ENCODE assay signal across 8 cellular contexts in genomic region chrX:134807039-134807729, GRCh38. TPM values are rescaled to one million over a fixed set of nuclear protein-coding genes. Genes with fewer than 3 reads are reported as not detected.
DNase-seq lines count a peak whose midpoint lies in the region; ATAC-seq, FAIRE-seq and TF ChIP-seq lines count a peak whose summit lies in the region.

No MANE protein-coding gene starts in this region.

- ATAC-seq in HG02798 (IDR thresholded peaks at IDR 0.05; ENCODE audit: poor library complexity, unreplicated experiment): peak; percentile 92

- H3K9ac ChIP-seq in adipocyte (ENCODE audit: low read length): peak overlapping the region; percentile 74

- no peak for TF ChIP-seq POLR2A in GM12892 (IDR thresholded peaks at IDR 0.05; ENCODE audit: low read depth, low read length)

- peak; percentile 52 for DNase-seq in GM12892 (ENCODE audit: insufficient read length)
- peak; percentile 77 for DNase-seq in NCI-H1417 treated with DMSO at 0.1 percent for 48 hours (lab: John Stamatoyannopoulos, UW)
- DNase-seq in SW480 (ENCODE audit: low spot score): peak; percentile 91
- peak; percentile 95 for DNase-seq in adipocyte (ENCODE audit: low read depth)
- DNase-seq in cardiac septum (ENCODE audit: low spot score): peak; percentile 95
- DNase-seq in pons (ENCODE audit: low spot score): peak; percentile 91
- DNase-seq in type B pancreatic cell (ENCODE audit: extremely low spot score, unreplicated experiment): peak; percentile 76

- intact Hi-C loops in cardiac septum (cut with DNase I): no loop called here

- H3K27me3 Mint-ChIP-seq in type B pancreatic cell: no peaks in the 10 kb centered on the region

- H3K4me3 Mint-ChIP-seq in type B pancreatic cell: peak overlapping the region; percentile 94

- H3K9me3 ChIP-seq in adipocyte (ENCODE audit: control insufficient read depth, low read length): no peaks in the 10 kb centered on the region

- peak overlapping the region; percentile 89 for H3K4me3 ChIP-seq in adipocyte (ENCODE audit: low read length)

- peaks cover 4% of the 10 kb centered on the region for H3K36me3 Mint-ChIP-seq in type B pancreatic cell

- FAIRE-seq in GM12892 (lab: Jason Lieb, UNC): peak; percentile 73

- TF ChIP-seq CTCF in type B pancreatic cell (conservative IDR thresholded peaks at IDR 0.05): no peak

- H3K27ac Mint-ChIP-seq in type B pancreatic cell: peak overlapping the region; percentile 94

- H3K9me3 Mint-ChIP-seq in type B pancreatic cell: no peaks in the 10 kb centered on the region

- H3K4me1 ChIP-seq in adipocyte (ENCODE audit: control insufficient read depth, insufficient read depth, low read length): peaks cover 2% of the 10 kb centered on the region

- H3K27me3 ChIP-seq in adipocyte (replicated peaks; ENCODE audit: control insufficient read depth, insufficient read depth, low read length): peaks cover 4% of the 10 kb centered on the region

- peaks cover 13% of the 10 kb centered on the region for H3K4me1 Mint-ChIP-seq in type B pancreatic cell (ENCODE audit: unreplicated experiment)

- H3K36me3 ChIP-seq in adipocyte (ENCODE audit: control insufficient read depth, insufficient read depth, low read length, severe bottlenecking): no peaks in the 10 kb centered on the region

RNA-seq across cellular contexts. Expression of gene PABIR2, which starts 10.2 kb away (rescaled TPM):
- 36.5 TPM for polyA plus RNA-seq in GM12892 (2012; ENCODE audit: missing spikeins)
- total RNA-seq in cardiac septum: 18.0 TPM
- 14.7 and 24.2 TPM in 2 replicates for total RNA-seq in type B pancreatic cell (ENCODE audit: low replicate concordance)

Comparison
In these comparisons a context has a peak if more than half of its experiments do, and no peak if none do; other contexts are left out.
1. Peak in every context shown above with its lines: DNase-seq, ATAC-seq and H3K4me3 ChIP-seq.